Comparison of ENCODE assay signal across 7 cellular contexts in the genomic region with DNA sequence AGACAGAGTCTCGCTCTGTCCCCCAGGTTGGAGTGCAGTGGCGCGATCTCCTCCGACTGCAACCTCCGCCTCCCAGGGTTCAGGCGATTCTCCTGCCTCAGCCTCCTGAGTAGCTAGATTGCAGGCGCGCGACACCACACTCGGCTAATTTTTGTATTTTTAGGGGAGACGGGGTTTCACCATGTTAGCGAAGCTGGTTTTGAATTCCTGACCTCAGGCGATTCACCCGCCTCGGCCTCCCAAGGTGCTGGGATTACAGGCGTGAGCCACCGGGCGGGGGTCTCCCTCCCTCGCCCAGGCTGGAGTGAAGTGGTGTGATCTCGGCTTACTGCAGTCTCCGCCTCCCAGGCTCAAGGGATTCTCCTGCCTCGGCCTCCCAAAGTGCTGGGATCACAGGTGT. TPM values are rescaled to one million over a fixed set of nuclear protein-coding genes. Genes with fewer than 3 reads are reported as not detected.
DNase-seq lines count a peak whose midpoint lies in the region; TF ChIP-seq lines count a peak whose summit lies in the region.
"Not testable (repeated sequence)": the region's sequence is repeated elsewhere in the genome, so short reads cannot be mapped to it uniquely, and the experiment has no call there.

No MANE protein-coding gene starts in this region.

- H3K4me3 ChIP-seq in GM06990 (replicated peaks; ENCODE audit: low read depth, low read length): peak overlapping the region; percentile 85
- peak overlapping the region; percentile 97 for H3K4me3 ChIP-seq in WERI-Rb-1 (ENCODE audit: low read depth, low read length)
- peak overlapping the region; percentile 27 to 93 for H3K4me3 ChIP-seq in ascending aorta
- not testable (repeated sequence) for H3K4me3 ChIP-seq in parathyroid adenoma (ENCODE audit: low read depth, low read length)

- peaks cover 27% of the 10 kb centered on the region for H3K79me2 ChIP-seq in parathyroid adenoma

- intact Hi-C loops in ascending aorta (cut with DNase I): loop anchor here (5.0 to 10.0 kb wide), 4 partner anchors 50 to 1727 kb away; no protein-coding TSS in a partner anchor

- H3K9ac ChIP-seq in parathyroid adenoma: not testable (repeated sequence)

- H3K9me3 ChIP-seq in WERI-Rb-1 (ENCODE audit: severe bottlenecking); ascending aorta; parathyroid adenoma (ENCODE audit: control insufficient read depth, low read length): not testable (repeated sequence)

- not testable (repeated sequence) for H3K27ac ChIP-seq in WERI-Rb-1, ascending aorta, parathyroid adenoma
- H3K27ac ChIP-seq in epithelial cell of prostate: peak overlapping the region; percentile 90

- H3K27me3 ChIP-seq in GM06990 (replicated peaks; ENCODE audit: control insufficient read depth, insufficient read depth, low read length); WERI-Rb-1 (ENCODE audit: insufficient read depth, low read depth, severe bottlenecking); ascending aorta; parathyroid adenoma (ENCODE audit: control insufficient read depth, insufficient read depth, low read length): not testable (repeated sequence)

- peak overlapping the region; percentile 82 for H3K4me2 ChIP-seq in parathyroid adenoma (ENCODE audit: low read length)

- H3K36me3 ChIP-seq in GM06990 (ENCODE audit: control insufficient read depth, insufficient read depth, low read length); WERI-Rb-1; ascending aorta; parathyroid adenoma (ENCODE audit: control insufficient read depth, insufficient read depth, low read length): not testable (repeated sequence)

- peaks cover 0 to 21% of the 10 kb centered on the region in 2 donors for H3K4me1 ChIP-seq in ascending aorta
- not testable (repeated sequence) for H3K4me1 ChIP-seq in parathyroid adenoma

- not testable (repeated sequence) for H2AFZ ChIP-seq in parathyroid adenoma

- TF ChIP-seq CTCF in GM06990 (IDR thresholded peaks at IDR 0.05; ENCODE audit: insufficient read depth, low read length, poor library complexity, severe bottlenecking); WERI-Rb-1 (IDR thresholded peaks at IDR 0.05; ENCODE audit: low read depth, low read length); ascending aorta (IDR thresholded peaks at IDR 0.05); parathyroid adenoma (IDR thresholded peaks at IDR 0.05): not testable (repeated sequence)

- not testable (repeated sequence) for DNase-seq in GM06990 (ENCODE audit: extremely low read depth, insufficient read length); ascending aorta (ENCODE audit: low spot score in 2 of 2); epithelial cell of prostate (ENCODE audit: low read depth, low spot score)
- DNase-seq in NCI-H2227 (lab: John Stamatoyannopoulos, UW; ENCODE audit: unreplicated experiment) (peak; percentile 33), WERI-Rb-1 (peak; percentile 38), left kidney (ENCODE audit: low read depth, low spot score) (peak; percentile 3)

RNA-seq across cellular contexts. Expression of a gene that starts 1.5 kb away (rescaled TPM):
- 12.0 TPM for total RNA-seq in ascending aorta

RNA-seq across cellular contexts. Expression of a gene that starts 12.7 kb away (rescaled TPM):
- total RNA-seq in ascending aorta: 25.9 TPM
